Comparison of ENCODE assay signal across 21 cellular contexts in the genomic region with DNA sequence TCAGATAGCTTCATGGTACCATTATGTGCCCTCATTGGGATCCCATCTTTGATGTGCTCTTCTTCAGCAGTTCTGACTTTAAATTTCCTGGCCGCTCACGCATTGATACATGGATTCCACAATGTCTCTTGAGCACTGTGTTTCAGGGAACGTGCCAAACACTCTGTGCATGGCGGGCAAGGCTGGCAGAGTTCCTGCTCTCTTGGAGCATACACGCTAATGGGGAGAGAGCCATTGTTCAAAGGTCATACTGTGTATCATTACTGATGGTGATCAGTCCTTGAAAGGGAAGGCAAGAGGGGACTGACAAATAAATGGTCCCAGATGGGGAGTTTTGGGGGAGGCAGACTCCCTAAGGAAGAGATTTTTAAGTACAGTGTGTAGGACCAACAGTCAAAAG. TPM values are rescaled to one million over a fixed set of nuclear protein-coding genes. Genes with fewer than 3 reads are reported as not detected.
"Had no signal": no experiment of that assay in that cellular context is flagged by ENCODE, and none has a peak within 500 bp of the region (broad histone marks: within the 10 kb centered on the region; RNA-seq: fewer than 3 reads in every experiment).

No MANE protein-coding gene starts in this region.

- H3K36me3 ChIP-seq: uterus had no signal

- H3K4me2 ChIP-seq: smooth muscle cell had no signal

- H3K9me3 ChIP-seq: suprapubic skin, thyroid gland had no signal

- ATAC-seq: heart left ventricle; left colon; naive thymus-derived CD8-positive, alpha-beta T cell; right cardiac atrium; stimulated activated naive CD8-positive, alpha-beta T cell treated with anti-CD3 and anti-CD28 coated beads, Interleukin-15, Interleukin-2, amounts not matched to agents 100 U/mL and 50 U/mL, for 24 hours had no signal

- H3K27me3 Mint-ChIP-seq: type B pancreatic cell had no signal

- H3K27ac ChIP-seq: dorsolateral prefrontal cortex, heart left ventricle, suprapubic skin, thyroid gland, uterus had no signal

- H3K4me1 ChIP-seq: heart left ventricle, thyroid gland, uterus had no signal

- H3K4me1 Mint-ChIP-seq: naive thymus-derived CD8-positive, alpha-beta T cell; neural crest cell had no signal

- DNase-seq: cortex of kidney; effector CD8-positive, alpha-beta T cell; foreskin melanocyte; hippocampal formation; left colon; right cardiac atrium; stimulated activated CD4-positive, alpha-beta T cell treated with anti-CD3 and anti-CD28 coated beads, Interleukin-2, amount 100 ng/mL, for 48 hours; stimulated activated naive CD8-positive, alpha-beta T cell treated with anti-CD3 and anti-CD28 coated beads, Interleukin-15, Interleukin-2, amounts not matched to agents 100 U/mL and 50 U/mL, for 24 hours; thyroid gland had no signal

- H3K27me3 ChIP-seq: dorsolateral prefrontal cortex, heart left ventricle, suprapubic skin, thyroid gland, uterus had no signal

- H3K27ac Mint-ChIP-seq: naive thymus-derived CD8-positive, alpha-beta T cell; type B pancreatic cell had no signal

- H3K4me3 ChIP-seq: dorsolateral prefrontal cortex, heart left ventricle, smooth muscle cell, suprapubic skin, thyroid gland, uterus had no signal

- H3K4me3 Mint-ChIP-seq: naive thymus-derived CD8-positive, alpha-beta T cell; type B pancreatic cell had no signal

RNA-seq across cellular contexts. Expression of a gene that starts 52.3 kb away (rescaled TPM):
- total RNA-seq: kidney epithelial cell; lung microvascular endothelial cell; mononuclear cell; naive thymus-derived CD8-positive, alpha-beta T cell; osteocyte; smooth muscle cell had no signal
